Comparison of ENCODE assay signal across 8 cellular contexts in genomic region chr3:49022751-49023171, GRCh38. TPM values are rescaled to one million over a fixed set of nuclear protein-coding genes. Genes with fewer than 3 reads are reported as not detected.
DNase-seq lines count a peak whose midpoint lies in the region; ATAC-seq, FAIRE-seq and TF ChIP-seq lines count a peak whose summit lies in the region.

No MANE protein-coding gene starts in this region.

- H3K36me3 ChIP-seq in HEK293 (ENCODE audit: control insufficient read depth in 2 of 2, insufficient read depth in 1 of 2, low read length in 2 of 2) (peaks cover 0 to 50% of the 10 kb centered on the region in 2 experiments; a peak in 2 of 3 replicates), tibial artery (peaks cover 24 to 50% (median 32%) of the 10 kb centered on the region in 3 donors)

- intact Hi-C loops in tibial artery (cut with DNase I; ENCODE audit: low total_unique reads): loop anchor here (5.0 kb wide), 1 partner anchor 35 kb away; no protein-coding TSS in a partner anchor

- H3K27me3 ChIP-seq in layer of hippocampus (ENCODE audit: control insufficient read depth, insufficient read depth, low read length): no peaks in the 10 kb centered on the region
- H3K27me3 ChIP-seq in tibial artery: no peaks in the 10 kb centered on the region

- CTCF ChIA-PET in A549 (lab: Yijun Ruan, JAX): interaction anchor here (0.9 to 30.1 kb wide), 16 partner anchors 9 to 426 kb away, joined by 3 to 385 read pairs (median 5); partner anchors contain the start of genes P4HTM and WDR6
- CTCF ChIA-PET in HEK293 (lab: Yijun Ruan, JAX): interaction anchor here (1.2 to 2.1 kb wide), 5 partner anchors 10 to 71 kb away, joined by 5 to 13 read pairs (median 11); partner anchors contain the start of genes P4HTM, QRICH1 and WDR6

- H3K36me3 Mint-ChIP-seq in activated naive CD4-positive, alpha-beta T cell treated with anti-CD3 and anti-CD28 coated beads, Interleukin-2, amount 50 U/mL, for 72 hours: peaks cover 59 to 66% of the 10 kb centered on the region in 2 donors

- H3K9me3 Mint-ChIP-seq in activated naive CD4-positive, alpha-beta T cell treated with anti-CD3 and anti-CD28 coated beads, Interleukin-2, amount 50 U/mL, for 72 hours: no peaks in the 10 kb centered on the region

- 10% methylated on average over 1 of the region's 11 CpGs for WGBS in A549 (ENCODE audit: missing lambda C conversion rate)

- peaks cover 28% of the 10 kb centered on the region for H3K4me1 ChIP-seq in A549
- H3K4me1 ChIP-seq in HEK293 (ENCODE audit: control insufficient read depth, insufficient read depth, low read length): no peaks in the 10 kb centered on the region
- peaks cover 0 to 41% (median 33%) of the 10 kb centered on the region in 4 donors for H3K4me1 ChIP-seq in tibial artery

- TF ChIP-seq CTCF in A549 (IDR thresholded peaks at IDR 0.05): no peak
- no peak for TF ChIP-seq CTCF in HEK293 (tag by site-specific recombination; IDR thresholded peaks at IDR 0.05)
- no peak for TF ChIP-seq CTCF in tibial artery (IDR thresholded peaks at IDR 0.05)

- DNase-seq in A549 (ENCODE audit: low read depth in 1 of 2, low spot score in 1 of 2): peak in 1 of 2 experiments; percentile 41
- no peak for DNase-seq in activated naive CD4-positive, alpha-beta T cell treated with anti-CD3 and anti-CD28 coated beads, Interleukin-2, amount 50 U/mL, for 72 hours (ENCODE audit: low spot score in 2 of 2)
- DNase-seq in tibial artery: no peak
- DNase-seq in DMS153 treated with DMSO at 0.1 percent for 48 hours (lab: John Stamatoyannopoulos, UW; ENCODE audit: unreplicated experiment): no peak

- TF ChIP-seq POLR2A in A549 (IDR thresholded peaks at IDR 0.05; ENCODE audit: low read length): no peak

- POLR2A ChIA-PET in A549 (lab: Yijun Ruan, JAX) (interaction anchor here (2.2 to 4.6 kb wide), 3 partner anchors 16 to 426 kb away, joined by 5 to 57 read pairs (median 32); partner anchors contain the start of genes QRICH1 and WDR6), HEK293 (lab: Yijun Ruan, JAX) (interaction anchor here (1.3 to 10.4 kb wide), 5 partner anchors 15 to 336 kb away, joined by 4 to 141 read pairs (median 29); partner anchors contain the start of genes P4HTM, QRICH1 and WDR6)

- H3K4me2 ChIP-seq in A549: peak overlapping the region; percentile 82

- H3K9me3 ChIP-seq in A549 (no peaks in the 10 kb centered on the region), HEK293 (ENCODE audit: control insufficient read depth, insufficient read depth, low read depth, low read length) (no peaks in the 10 kb centered on the region), tibial artery (no peaks in the 10 kb centered on the region)

- FAIRE-seq in A549 (lab: Jason Lieb, UNC): no peak

- TF ChIP-seq EP300 in A549 (IDR thresholded peaks at IDR 0.05): no peak

- peak overlapping the region; percentile 98 to 100 for H3K27ac ChIP-seq in A549
- peak overlapping the region; percentile 93; the same call in 1 of the 2 replicates for H3K27ac ChIP-seq in HEK293 (ENCODE audit: extremely low read depth, low read depth, low read length)
- H3K27ac ChIP-seq in layer of hippocampus (ENCODE audit: low read depth, low read length): peak overlapping the region; percentile 98
- peak overlapping the region; percentile 97 to 98 for H3K27ac ChIP-seq in tibial artery

- no peak for TF ChIP-seq RAD21 in A549 (conservative IDR thresholded peaks at IDR 0.05 in 1 of 2, IDR thresholded peaks at IDR 0.05 in 1 of 2)

- peak in 1 of 2 experiments; percentile 1; a peak in 1 of 6 replicates for ATAC-seq in A549
- ATAC-seq in activated naive CD4-positive, alpha-beta T cell treated with anti-CD3 and anti-CD28 coated beads, Interleukin-2, amount 50 U/mL, for 72 hours: no peak
- ATAC-seq in GM21423 (IDR thresholded peaks at IDR 0.05; ENCODE audit: unreplicated experiment): no peak
- ATAC-seq in HG03432 (IDR thresholded peaks at IDR 0.05; ENCODE audit: unreplicated experiment): no peak

- H3K4me3 ChIP-seq in A549: peak overlapping the region; percentile 76
- peak overlapping the region; percentile 92 for H3K4me3 ChIP-seq in HEK293 (ENCODE audit: low read depth, low read length)
- H3K4me3 ChIP-seq in tibial artery: peak overlapping the region; percentile 72 to 97

- H3K27ac Mint-ChIP-seq in activated naive CD4-positive, alpha-beta T cell treated with anti-CD3 and anti-CD28 coated beads, Interleukin-2, amount 50 U/mL, for 72 hours: peak overlapping the region; percentile 97 to 98

TF ChIP-seq in A549, 52 proteins besides CTCF, POLR2A, EP300 and RAD21:
- TF ChIP-seq ZC3H11A (IDR thresholded peaks at IDR 0.05): no peak
- TF ChIP-seq, protein P1, sequence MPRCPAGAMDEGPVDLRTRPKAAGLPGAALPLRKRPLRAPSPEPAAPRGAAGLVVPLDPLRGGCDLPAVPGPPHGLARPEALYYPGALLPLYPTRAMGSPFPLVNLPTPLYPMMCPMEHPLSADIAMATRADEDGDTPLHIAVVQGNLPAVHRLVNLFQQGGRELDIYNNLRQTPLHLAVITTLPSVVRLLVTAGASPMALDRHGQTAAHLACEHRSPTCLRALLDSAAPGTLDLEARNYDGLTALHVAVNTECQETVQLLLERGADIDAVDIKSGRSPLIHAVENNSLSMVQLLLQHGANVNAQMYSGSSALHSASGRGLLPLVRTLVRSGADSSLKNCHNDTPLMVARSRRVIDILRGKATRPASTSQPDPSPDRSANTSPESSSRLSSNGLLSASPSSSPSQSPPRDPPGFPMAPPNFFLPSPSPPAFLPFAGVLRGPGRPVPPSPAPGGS (IDR thresholded peaks at IDR 0.05): no peak

TF ChIP-seq in HEK293, 187 proteins besides CTCF, POLR2A, EP300 and RAD21:
- TF ChIP-seq ZNF354C (tag by site-specific recombination; IDR thresholded peaks at IDR 0.05; ENCODE audit: borderline replicate concordance, low read depth) (no peak), ZBTB17 (tag by site-specific recombination; IDR thresholded peaks at IDR 0.05) (peak; percentile 63), KLF9 (tag by site-specific recombination; IDR thresholded peaks at IDR 0.05; ENCODE audit: low read depth) (peak; percentile 75), ZNF223 (tag by site-specific recombination; IDR thresholded peaks at IDR 0.05) (peak; percentile 90), ZNF600 (tag by site-specific recombination; IDR thresholded peaks at IDR 0.05) (peak; percentile 58; the same call in 1 of the 2 replicates)
TF ChIP-seq in HEK293: peak in this region for 4.

RNA-seq across cellular contexts. Expression of gene NDUFAF3, which starts 0.8 kb away (rescaled TPM):
- polyA plus RNA-seq in A549 (2011; rRNA removed) (44.3 and 46.5 TPM in 2 replicates), A549 (2017; fragmentation: RNase III; extraction: RNeasy Plus Mini Kit Qiagen cat#74134 plus additional on column Dnase treatment) (68.1 to 76.9 TPM (median 71.4 TPM) in 3 replicates)
- 117 and 142 TPM in 2 replicates for polyA plus RNA-seq in A549 (2012; cell fraction: cytosol; rRNA removed)
- polyA plus RNA-seq in A549 (2012; cell fraction: nucleus; rRNA removed): 75.9 and 117 TPM in 2 replicates
- polyA minus RNA-seq in A549 (2011; rRNA and poly(A)+ RNA removed): 52.6 and 55.7 TPM in 2 replicates
- total RNA-seq in activated naive CD4-positive, alpha-beta T cell treated with anti-CD3 and anti-CD28 coated beads, Interleukin-2, amount 50 U/mL, for 72 hours: 10 to 100 TPM; 60.3 to 80.8 TPM

RNA-seq across cellular contexts. Expression of gene DALRD3, which starts 4.4 kb away (rescaled TPM):
- 35.8 and 47.1 TPM in 2 replicates for polyA plus RNA-seq in A549 (2011; rRNA removed)
- polyA plus RNA-seq in A549 (2012; cell fraction: cytosol; rRNA removed): 41.1 and 49.9 TPM in 2 replicates
- 126 and 127 TPM in 2 replicates for polyA plus RNA-seq in A549 (2012; cell fraction: nucleus; rRNA removed)
- 20.1 to 21.4 TPM (median 20.5 TPM) in 3 replicates for polyA plus RNA-seq in A549 (2017; fragmentation: RNase III; extraction: RNeasy Plus Mini Kit Qiagen cat#74134 plus additional on column Dnase treatment)
- polyA minus RNA-seq in A549 (2011; rRNA and poly(A)+ RNA removed): 60.7 and 76.0 TPM in 2 replicates
- 10 to 100 TPM; 22.9 to 27.1 TPM for total RNA-seq in activated naive CD4-positive, alpha-beta T cell treated with anti-CD3 and anti-CD28 coated beads, Interleukin-2, amount 50 U/mL, for 72 hours

RNA-seq across cellular contexts. Expression of gene IMPDH2, which starts 6.4 kb away (rescaled TPM):
- polyA plus RNA-seq in A549 (2011; rRNA removed) (212 and 222 TPM in 2 replicates), A549 (2017; fragmentation: RNase III; extraction: RNeasy Plus Mini Kit Qiagen cat#74134 plus additional on column Dnase treatment) (175 to 203 TPM (median 177 TPM) in 3 replicates)
- polyA plus RNA-seq in A549 (2012; cell fraction: cytosol; rRNA removed): 207 and 237 TPM in 2 replicates
- 220 and 246 TPM in 2 replicates for polyA plus RNA-seq in A549 (2012; cell fraction: nucleus; rRNA removed)
- polyA minus RNA-seq in A549 (2011; rRNA and poly(A)+ RNA removed): 336 and 390 TPM in 2 replicates
- total RNA-seq in activated naive CD4-positive, alpha-beta T cell treated with anti-CD3 and anti-CD28 coated beads, Interleukin-2, amount 50 U/mL, for 72 hours: 100 to 1,000 TPM; 538 to 637 TPM

RNA-seq across cellular contexts. Expression of gene WDR6, which starts 15.6 kb away (rescaled TPM):
- polyA plus RNA-seq in A549 (2011; rRNA removed) (64.2 and 80.5 TPM in 2 replicates), A549 (2017; fragmentation: RNase III; extraction: RNeasy Plus Mini Kit Qiagen cat#74134 plus additional on column Dnase treatment) (97.6 to 106 TPM (median 99.6 TPM) in 3 replicates)
- 105 and 126 TPM in 2 replicates for polyA plus RNA-seq in A549 (2012; cell fraction: cytosol; rRNA removed)
- 629 and 659 TPM in 2 replicates for polyA plus RNA-seq in A549 (2012; cell fraction: nucleus; rRNA removed)
- polyA minus RNA-seq in A549 (2011; rRNA and poly(A)+ RNA removed): 96.2 and 100 TPM in 2 replicates
- total RNA-seq in activated naive CD4-positive, alpha-beta T cell treated with anti-CD3 and anti-CD28 coated beads, Interleukin-2, amount 50 U/mL, for 72 hours: 100 to 1,000 TPM; 140 to 173 TPM

RNA-seq across cellular contexts. Expression of gene P4HTM, which starts 32.7 kb away (rescaled TPM):
- polyA plus RNA-seq in A549 (2011; rRNA removed): 16.4 and 18.9 TPM in 2 replicates
- polyA plus RNA-seq in A549 (2012; cell fraction: cytosol; rRNA removed): 23.9 and 26.5 TPM in 2 replicates
- 77.9 and 98.6 TPM in 2 replicates for polyA plus RNA-seq in A549 (2012; cell fraction: nucleus; rRNA removed)
- polyA plus RNA-seq in A549 (2017; fragmentation: RNase III; extraction: RNeasy Plus Mini Kit Qiagen cat#74134 plus additional on column Dnase treatment): 12.1 to 14.4 TPM (median 13.8 TPM) in 3 replicates
- polyA minus RNA-seq in A549 (2011; rRNA and poly(A)+ RNA removed): 26.4 and 30.0 TPM in 2 replicates
- 10 to 100 TPM; 24.3 to 33.3 TPM for total RNA-seq in activated naive CD4-positive, alpha-beta T cell treated with anti-CD3 and anti-CD28 coated beads, Interleukin-2, amount 50 U/mL, for 72 hours
